9 cellular contexts compared by ENCODE assay signal in genomic region chr3:49701388-49702077, GRCh38. TPM values are rescaled to one million over a fixed set of nuclear protein-coding genes. Genes with fewer than 3 reads are reported as not detected.
DNase-seq lines count a peak whose midpoint lies in the region; ATAC-seq and TF ChIP-seq lines count a peak whose summit lies in the region.
"Had no signal": no experiment of that assay in that cellular context is flagged by ENCODE, and none has a peak within 500 bp of the region (broad histone marks: within the 10 kb centered on the region; RNA-seq: fewer than 3 reads in every experiment).

No MANE protein-coding gene starts in this region.

- intact Hi-C loops in CD14-positive monocyte (cut with micrococcal nuclease) = loop anchor here (5.0 kb wide), 1 partner anchor 136 kb away; no protein-coding TSS in a partner anchor

- H3K36me3 Mint-ChIP-seq in CD14-positive monocyte = peaks cover 59 to 93% of the 10 kb centered on the region in 2 donors
- H3K36me3 Mint-ChIP-seq: activated CD8-positive, alpha-beta memory T cell treated with anti-CD3 and anti-CD28 coated beads, Interleukin-2, amount 10 ng/mL, durations not matched to agents 7 days and 5 days had no signal

- H3K9ac ChIP-seq in NT2/D1 (ENCODE audit: insufficient read length, low read depth) = peak overlapping the region; percentile 39

- H3K4me1 Mint-ChIP-seq in CD14-positive monocyte = no peaks in the 10 kb centered on the region
- H3K4me1 Mint-ChIP-seq: activated CD8-positive, alpha-beta memory T cell treated with anti-CD3 and anti-CD28 coated beads, Interleukin-2, amount 10 ng/mL, durations not matched to agents 7 days and 5 days had no signal

- H3K27me3 Mint-ChIP-seq in CD14-positive monocyte (ENCODE audit: low read depth in 3 of 3) = peaks cover 0 to 2% (median 0%) of the 10 kb centered on the region in 3 donors
- H3K27me3 Mint-ChIP-seq: activated CD8-positive, alpha-beta memory T cell treated with anti-CD3 and anti-CD28 coated beads, Interleukin-2, amount 10 ng/mL, durations not matched to agents 7 days and 5 days had no signal

- H3K27me3 ChIP-seq in NT2/D1 (ENCODE audit: insufficient read depth, insufficient read length) = no peaks in the 10 kb centered on the region
- H3K27me3 ChIP-seq: thyroid gland had no signal

- no peak for ATAC-seq in GM21528 (IDR thresholded peaks at IDR 0.05; ENCODE audit: low FRiP score, unreplicated experiment)
- ATAC-seq: activated CD8-positive, alpha-beta memory T cell treated with anti-CD3 and anti-CD28 coated beads, Interleukin-2, amount 10 ng/mL, durations not matched to agents 7 days and 5 days had no signal

- no peak overlapping the region for H3K4me3 ChIP-seq in NT2/D1 (ENCODE audit: insufficient read length, low read depth)
- H3K4me3 ChIP-seq: thyroid gland had no signal

- H3K4me1 ChIP-seq in NT2/D1 (ENCODE audit: insufficient read depth, insufficient read length) = peaks cover 27% of the 10 kb centered on the region
- H3K4me1 ChIP-seq: thyroid gland had no signal

- H3K36me3 ChIP-seq in NT2/D1 (ENCODE audit: insufficient read depth, insufficient read length, low read length) = peaks cover 85% of the 10 kb centered on the region

- H3K27ac Mint-ChIP-seq in CD14-positive monocyte = peak overlapping the region in 1 of 7 donors; percentile 24
- H3K27ac Mint-ChIP-seq: activated CD8-positive, alpha-beta memory T cell treated with anti-CD3 and anti-CD28 coated beads, Interleukin-2, amount 10 ng/mL, durations not matched to agents 7 days and 5 days had no signal

- no peaks in the 10 kb centered on the region for H3K9me3 ChIP-seq in NT2/D1 (ENCODE audit: insufficient read depth, low read length)
- H3K9me3 ChIP-seq: thyroid gland had no signal

- H3K4me3 Mint-ChIP-seq in CD14-positive monocyte = no peak overlapping the region
- H3K4me3 Mint-ChIP-seq: activated CD8-positive, alpha-beta memory T cell treated with anti-CD3 and anti-CD28 coated beads, Interleukin-2, amount 10 ng/mL, durations not matched to agents 7 days and 5 days had no signal

- no peak for DNase-seq in CD14-positive monocyte (ENCODE audit: low spot score)
- no peak for DNase-seq in NT2/D1 (ENCODE audit: low read depth, low spot score)
- peak; percentile 81 for DNase-seq in iPS-NIHi11 (ENCODE audit: low spot score)
- DNase-seq in NOMO-1 treated with dmso at 0.1 percent for 144 hours (lab: John Stamatoyannopoulos, UW; ENCODE audit: unreplicated experiment) = no peak
- DNase-seq in DMS153 treated with DMSO at 0.1 percent for 48 hours (lab: John Stamatoyannopoulos, UW; ENCODE audit: unreplicated experiment) = no peak
- DNase-seq: activated CD8-positive, alpha-beta memory T cell treated with anti-CD3 and anti-CD28 coated beads, Interleukin-2, amount 10 ng/mL, durations not matched to agents 7 days and 5 days; NCI-H345; thyroid gland had no signal

- peak; percentile 19 for TF ChIP-seq CTCF in CD14-positive monocyte (IDR thresholded peaks at IDR 0.05)

- no peaks in the 10 kb centered on the region for H3K9me3 Mint-ChIP-seq in CD14-positive monocyte

RNA-seq across cellular contexts. Expression of gene RNF123, which starts 12.2 kb away (rescaled TPM):
- 10 to 100 TPM; 11.1 to 15.7 TPM for polyA plus RNA-seq in CD14-positive monocyte

RNA-seq across cellular contexts. Expression of gene MST1, which starts 12.3 kb away (rescaled TPM):
- polyA plus RNA-seq in CD14-positive monocyte = under 1 TPM in 1 of 2 donors, not detected in 1; 0.28 TPM

RNA-seq across cellular contexts. Expression of gene AMIGO3, which starts 18.0 kb away (rescaled TPM):
- polyA plus RNA-seq in CD14-positive monocyte = not detected

RNA-seq across cellular contexts. Expression of gene GMPPB, which starts 22.2 kb away (rescaled TPM):
- 10 to 100 TPM; 14.7 to 17.6 TPM for polyA plus RNA-seq in CD14-positive monocyte

RNA-seq across cellular contexts. Expression of gene APEH, which starts 27.4 kb away (rescaled TPM):
- 100 to 1,000 TPM in 1 of 2 donors, 10 to 100 TPM in 1; 92.6 to 105 TPM for polyA plus RNA-seq in CD14-positive monocyte
